In the genomic region with DNA sequence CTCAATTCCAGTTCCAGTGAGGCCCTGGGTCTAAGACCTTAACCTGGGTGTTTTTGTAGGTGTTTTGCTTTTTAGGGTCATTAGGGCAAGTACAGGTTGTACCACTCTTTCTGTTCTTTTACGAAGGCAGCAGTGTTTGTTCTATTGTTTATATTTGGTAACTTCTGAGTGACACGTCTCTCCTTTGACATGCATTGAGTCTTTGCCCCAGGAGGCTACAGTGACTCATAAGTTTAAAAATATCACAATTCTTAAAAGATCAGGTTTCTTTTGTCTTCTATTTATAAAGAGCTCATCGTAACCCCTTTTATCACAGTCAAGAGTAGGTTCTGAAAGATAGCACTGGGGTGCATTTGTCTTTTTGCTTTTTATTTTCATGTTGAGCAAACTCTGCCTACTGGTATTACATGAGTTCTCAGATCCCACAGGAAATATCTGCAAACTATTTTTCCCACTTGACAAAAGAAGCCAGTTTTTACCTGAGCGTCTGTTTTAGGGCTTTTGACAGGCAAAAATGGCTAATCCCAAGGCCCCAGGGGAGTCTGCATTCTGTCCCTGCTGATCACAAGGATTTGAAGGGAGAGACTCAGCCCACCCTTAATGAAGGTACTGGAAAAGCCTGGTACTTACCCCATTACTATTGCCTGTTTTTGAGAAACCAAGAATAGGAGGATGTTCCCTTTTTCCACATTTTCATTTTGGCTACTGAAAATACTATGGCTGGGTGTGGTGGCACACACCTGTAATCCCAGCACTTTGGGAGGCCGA, we compare ENCODE assay signal across 8 cellular contexts. TPM values are rescaled to one million over a fixed set of nuclear protein-coding genes. Genes with fewer than 3 reads are reported as not detected.
DNase-seq lines count a peak whose midpoint lies in the region; ATAC-seq and TF ChIP-seq lines count a peak whose summit lies in the region.

No MANE protein-coding gene starts in this region.

- intact Hi-C loops in tibial artery (cut with DNase I; ENCODE audit: low total_unique reads): no loop called here

- H3K36me3 ChIP-seq in endodermal cell (ENCODE audit: control insufficient read depth, insufficient read depth, low read length) (no peaks in the 10 kb centered on the region), tibial artery (peaks cover 0 to 34% (median 4%) of the 10 kb centered on the region in 3 donors)

- WGBS in endodermal cell (ENCODE audit: insufficient coverage in 1 of 2, insufficient read length in 1 of 2), 2 experiments: 74 to 80% methylated on average over 3 to 5 of the region's 5 CpGs

- no peak overlapping the region for H3K9ac ChIP-seq in endodermal cell (ENCODE audit: extremely low read depth, low read length, poor library complexity, severe bottlenecking)

- H3K27me3 ChIP-seq in endodermal cell (ENCODE audit: control insufficient read depth, insufficient read depth, low read length, poor library complexity, severe bottlenecking) (no peaks in the 10 kb centered on the region), tibial artery (no peaks in the 10 kb centered on the region)

- H3K4me3 ChIP-seq in endodermal cell (ENCODE audit: low read length): no peak overlapping the region
- no peak overlapping the region for H3K4me3 ChIP-seq in tibial artery

- H3K36me3 Mint-ChIP-seq in endodermal cell (ENCODE audit: low read depth): peaks cover 16% of the 10 kb centered on the region

- no peak overlapping the region for H3K4me3 Mint-ChIP-seq in endodermal cell

- no peaks in the 10 kb centered on the region for H3K27me3 Mint-ChIP-seq in endodermal cell (ENCODE audit: insufficient read depth)

- H3K9me3 ChIP-seq in endodermal cell (ENCODE audit: control insufficient read depth, low read length) (no peaks in the 10 kb centered on the region), tibial artery (no peaks in the 10 kb centered on the region)

- DNase-seq in DMS53 treated with DMSO at 0.1 percent for 48 hours (lab: John Stamatoyannopoulos, UW; ENCODE audit: unreplicated experiment): peak; percentile 62
- no peak for DNase-seq in endodermal cell
- no peak for DNase-seq in tibial artery
- DNase-seq in DMS114 treated with DMSO at 0.1 percent for 48 hours (lab: John Stamatoyannopoulos, UW; ENCODE audit: unreplicated experiment): no peak
- no peak for DNase-seq in NCI-H748 treated with DMSO at 0.1 percent for 48 hours (lab: John Stamatoyannopoulos, UW)
- DNase-seq in NCI-H187 treated with DMSO at 0.1 percent for 48 hours (lab: John Stamatoyannopoulos, UW): no peak

- peak; percentile 48 for ATAC-seq in GM21423 (IDR thresholded peaks at IDR 0.05; ENCODE audit: unreplicated experiment)
- ATAC-seq in HG03575 (IDR thresholded peaks at IDR 0.05; ENCODE audit: extremely low read depth, insufficient number of reproducible peaks, low FRiP score, unreplicated experiment): peak; percentile 65

- peak overlapping the region; percentile 41 for H3K27ac Mint-ChIP-seq in endodermal cell

- no peak overlapping the region for H3K27ac ChIP-seq in endodermal cell (ENCODE audit: low read depth, low read length)
- peak overlapping the region; percentile 33 to 57 for H3K27ac ChIP-seq in tibial artery

- H3K9me3 Mint-ChIP-seq in endodermal cell: no peaks in the 10 kb centered on the region

- H3K4me1 ChIP-seq in endodermal cell (ENCODE audit: control insufficient read depth, insufficient read depth, low read length): no peaks in the 10 kb centered on the region
- H3K4me1 ChIP-seq in tibial artery: peaks cover 0 to 19% (median 0%) of the 10 kb centered on the region in 4 donors

- TF ChIP-seq CTCF in endodermal cell (conservative IDR thresholded peaks at IDR 0.05) (no peak), tibial artery (IDR thresholded peaks at IDR 0.05) (no peak)

- H3K4me1 Mint-ChIP-seq in endodermal cell: no peaks in the 10 kb centered on the region

RNA-seq across cellular contexts. Expression of a gene that starts 7.9 kb away (rescaled TPM):
- 1 to 10 TPM; 3.3 to 3.9 TPM for total RNA-seq in endodermal cell
- polyA plus RNA-seq in endodermal cell (2013, experiment 1 of 2): 1.3 TPM
- 1.4 TPM for polyA plus RNA-seq in endodermal cell (2013, experiment 2 of 2)

RNA-seq across cellular contexts. Expression of a gene that starts 21.5 kb away (rescaled TPM):
- total RNA-seq in endodermal cell: 10 to 100 TPM; 45.1 to 46.9 TPM
- polyA plus RNA-seq in endodermal cell (2013, experiment 1 of 2): 74.3 TPM
- 67.3 TPM for polyA plus RNA-seq in endodermal cell (2013, experiment 2 of 2)

RNA-seq across cellular contexts. Expression of a gene that starts 49.6 kb away (rescaled TPM):
- 10 to 100 TPM; 38.4 to 40.7 TPM for total RNA-seq in endodermal cell
- polyA plus RNA-seq in endodermal cell (2013, experiment 1 of 2): 34.1 TPM
- 32.7 TPM for polyA plus RNA-seq in endodermal cell (2013, experiment 2 of 2)

RNA-seq across cellular contexts. Expression of a gene that starts 49.8 kb away (rescaled TPM):
- 10 to 100 TPM; 29.1 to 29.2 TPM for total RNA-seq in endodermal cell
- polyA plus RNA-seq in endodermal cell (2013, experiment 1 of 2): 25.7 TPM
- 28.9 TPM for polyA plus RNA-seq in endodermal cell (2013, experiment 2 of 2)
